In the genomic region with DNA sequence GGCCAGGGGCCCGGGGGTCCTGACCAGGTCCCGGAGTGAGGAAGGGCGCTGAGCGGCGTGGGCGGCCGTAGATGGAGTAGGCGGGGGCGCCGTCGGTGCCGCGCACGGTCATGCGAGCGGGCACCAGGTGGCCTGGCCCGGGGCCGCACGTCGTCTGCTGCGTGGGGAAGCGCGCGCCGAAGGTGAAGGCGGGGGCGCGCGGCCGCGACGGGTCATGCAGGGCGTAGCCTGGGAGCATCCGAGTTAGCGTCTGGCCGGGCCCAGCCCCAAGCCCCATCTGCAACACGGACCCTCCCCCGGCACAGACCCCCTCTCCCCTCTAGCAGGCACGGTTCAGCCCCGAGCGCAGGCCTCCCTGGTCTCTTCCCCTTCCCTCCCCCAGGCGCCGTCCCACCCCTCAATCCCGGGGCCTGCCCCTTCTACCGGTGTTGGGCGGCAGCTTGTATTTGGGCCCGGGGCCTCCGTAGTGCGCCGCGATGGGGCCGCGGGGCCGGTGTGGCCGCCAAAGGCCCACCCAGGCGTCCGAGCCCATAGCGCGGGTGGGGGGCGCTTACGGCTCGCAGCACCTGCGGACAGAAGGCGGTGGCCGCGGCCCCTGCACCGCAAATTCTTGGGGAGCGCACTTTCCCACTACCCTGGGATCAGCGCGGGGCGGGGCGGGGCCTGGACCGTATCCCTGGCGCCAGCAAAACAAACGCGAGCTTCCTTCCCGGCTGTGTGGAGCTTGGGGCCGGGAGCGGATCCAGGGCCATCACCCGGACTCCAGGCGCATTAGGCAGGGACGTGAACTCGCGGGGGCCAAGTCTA, we compare ENCODE assay signal across 9 cellular contexts. TPM values are rescaled to one million over a fixed set of nuclear protein-coding genes. Genes with fewer than 3 reads are reported as not detected.
A peak's percentile ranks its signal among the peaks of the same experiment; 100 is the strongest.
DNase-seq lines count a peak whose midpoint lies in the region; ATAC-seq, FAIRE-seq and TF ChIP-seq lines count a peak whose summit lies in the region.
"Had no signal": no experiment of that assay in that cellular context is flagged by ENCODE, and none has a peak within 500 bp of the region (broad histone marks: within the 10 kb centered on the region; RNA-seq: fewer than 3 reads in every experiment).

No MANE protein-coding gene starts in this region.

- BruUV-seq in Calu3 (replicated peaks; lab: Mats Ljungman, UMichigan) (no TSS peak), MCF 10A (replicated peaks; lab: Mats Ljungman, UMichigan) (no TSS peak)

- H3K27me3 ChIP-seq in small intestine (ENCODE audit: control insufficient read depth in 2 of 2, insufficient read depth in 2 of 2, low read length in 2 of 2): no peaks in the 10 kb centered on the region

- WGBS in small intestine, 3 donors: 1% methylated on average over 38 to 84 of the region's 84 CpGs

- H3K36me3 Mint-ChIP-seq in Calu3 (ENCODE audit: insufficient read depth, unreplicated experiment): peaks cover 80% of the 10 kb centered on the region
- H3K36me3 Mint-ChIP-seq in T-helper 1 cell treated with Interleukin-12 subunit alpha and Interleukin-12 subunit beta and Interleukin-4 antibody, amounts not matched to agents 30 μg/mL and 1 μg/mL, for 36 hours (ENCODE audit: low read depth): peaks cover 15% of the 10 kb centered on the region
- peaks cover 35% of the 10 kb centered on the region for H3K36me3 Mint-ChIP-seq in MCF 10A (ENCODE audit: insufficient read depth, unreplicated experiment)

- intact Hi-C loops in Calu3 (cut with micrococcal nuclease; ENCODE audit: unreplicated experiment): loop anchor here (2.0 kb wide), 1 partner anchor 89 kb away; no protein-coding TSS in a partner anchor
- intact Hi-C loops in MCF 10A (cut with micrococcal nuclease): loop anchor here (1.0 to 2.0 kb wide), 3 partner anchors 10 to 89 kb away; a partner anchor contains a TSS

- H3K27me3 Mint-ChIP-seq in Calu3 (ENCODE audit: unreplicated experiment): no peaks in the 10 kb centered on the region
- H3K27me3 Mint-ChIP-seq in T-helper 1 cell treated with Interleukin-12 subunit alpha and Interleukin-12 subunit beta and Interleukin-4 antibody, amounts not matched to agents 30 μg/mL and 1 μg/mL, for 36 hours (ENCODE audit: low read depth): no peaks in the 10 kb centered on the region
- no peaks in the 10 kb centered on the region for H3K27me3 Mint-ChIP-seq in MCF 10A (ENCODE audit: insufficient read depth, unreplicated experiment)

- FAIRE-seq in small intestine (lab: Jason Lieb, UNC): no peak

- no peaks in the 10 kb centered on the region for H3K36me3 ChIP-seq in small intestine (ENCODE audit: control insufficient read depth in 2 of 2, insufficient read depth in 2 of 2, low read length in 2 of 2)

- POLR2A ChIA-PET in MCF 10A (lab: Yijun Ruan, JAX): interaction anchor here (0.6 to 2.3 kb wide), 12 partner anchors 9 to 126 kb away, joined by 3 to 33 read pairs (median 4); a partner anchor contains a TSS

- ATAC-seq in HG02938 (IDR thresholded peaks at IDR 0.05; ENCODE audit: unreplicated experiment): peak; percentile 19

- peak overlapping the region; percentile 98 for H3K27ac Mint-ChIP-seq in Calu3 (ENCODE audit: unreplicated experiment)
- peak overlapping the region; percentile 99 for H3K27ac Mint-ChIP-seq in T-helper 1 cell treated with Interleukin-12 subunit alpha and Interleukin-12 subunit beta and Interleukin-4 antibody, amounts not matched to agents 30 μg/mL and 1 μg/mL, for 36 hours
- peak overlapping the region; percentile 97 for H3K27ac Mint-ChIP-seq in MCF 10A (ENCODE audit: low read depth, unreplicated experiment)

- no peak for TF ChIP-seq CTCF in Calu3 (IDR thresholded peaks at IDR 0.05; ENCODE audit: unreplicated experiment)
- TF ChIP-seq CTCF in MCF 10A (IDR thresholded peaks at IDR 0.05; ENCODE audit: unreplicated experiment): no peak

- H3K27ac ChIP-seq in small intestine (ENCODE audit: low read depth in 1 of 2, low read length in 1 of 2): peak overlapping the region; percentile 95 to 100

- H3K9me3 Mint-ChIP-seq in Calu3 (ENCODE audit: low read depth, unreplicated experiment) (no peaks in the 10 kb centered on the region), MCF 10A (ENCODE audit: unreplicated experiment) (no peaks in the 10 kb centered on the region)
- no peaks in the 10 kb centered on the region for H3K9me3 Mint-ChIP-seq in T-helper 1 cell treated with Interleukin-12 subunit alpha and Interleukin-12 subunit beta and Interleukin-4 antibody, amounts not matched to agents 30 μg/mL and 1 μg/mL, for 36 hours

- H3K4me1 Mint-ChIP-seq in Calu3 (ENCODE audit: low read depth, unreplicated experiment): peaks cover 33% of the 10 kb centered on the region
- peaks cover 42% of the 10 kb centered on the region for H3K4me1 Mint-ChIP-seq in T-helper 1 cell treated with Interleukin-12 subunit alpha and Interleukin-12 subunit beta and Interleukin-4 antibody, amounts not matched to agents 30 μg/mL and 1 μg/mL, for 36 hours (ENCODE audit: low read depth)
- peaks cover 22% of the 10 kb centered on the region for H3K4me1 Mint-ChIP-seq in MCF 10A (ENCODE audit: insufficient read depth, unreplicated experiment)

- no peaks in the 10 kb centered on the region for H3K9me3 ChIP-seq in small intestine (ENCODE audit: control insufficient read depth, low read depth)

- DNase-seq in Calu3: peak; percentile 84
- peak; percentile 77 for DNase-seq in MCF 10A (ENCODE audit: unreplicated experiment)
- peak; percentile 69 for DNase-seq in iPS-NIHi11 (ENCODE audit: low spot score)
- peak; percentile 74 for DNase-seq in small intestine
- DNase-seq in NCI-H2029 treated with DMSO at 0.1 percent for 48 hours (lab: John Stamatoyannopoulos, UW): no peak
- no peak for DNase-seq in H4 (ENCODE audit: low spot score)

- H3K4me1 ChIP-seq in small intestine (ENCODE audit: control insufficient read depth in 2 of 2, insufficient read depth in 1 of 2, low read depth in 1 of 2, low read length in 1 of 2): peaks cover 0 to 6% of the 10 kb centered on the region in 2 donors

- H3K4me3 ChIP-seq in small intestine (ENCODE audit: low read depth in 1 of 2, low read length in 2 of 2): peak overlapping the region; percentile 57 to 76

- H3K4me3 Mint-ChIP-seq in Calu3 (ENCODE audit: low read depth, unreplicated experiment) (peak overlapping the region; percentile 90), MCF 10A (ENCODE audit: unreplicated experiment) (peak overlapping the region; percentile 85)
- peak overlapping the region; percentile 95 for H3K4me3 Mint-ChIP-seq in T-helper 1 cell treated with Interleukin-12 subunit alpha and Interleukin-12 subunit beta and Interleukin-4 antibody, amounts not matched to agents 30 μg/mL and 1 μg/mL, for 36 hours

- CTCF ChIA-PET in Calu3 (lab: Charles Lee): interaction anchor here (0.7 to 1.9 kb wide), 6 partner anchors 7 to 226 kb away, joined by 3 to 6 read pairs (median 3); a partner anchor contains a TSS
- CTCF ChIA-PET in MCF 10A (lab: Yijun Ruan, JAX): interaction anchor here (0.5 to 0.9 kb wide), 4 partner anchors 9 to 164 kb away, joined by 3 read pairs; no protein-coding TSS in a partner anchor

RNA-seq across cellular contexts. Expression of a gene that starts 1.9 kb away (rescaled TPM):
- total RNA-seq in Calu3 (2022) (44.1 and 62.2 TPM in 2 replicates), MCF 10A (2022) (41.0 and 54.4 TPM in 2 replicates)
- polyA plus RNA-seq in small intestine: 100 to 1,000 TPM in 1 of 3 donors, 10 to 100 TPM in 2; 81.4 to 172 (median 98.5) TPM
- total RNA-seq in H4 (2014; rRNA removed; shearing (Covaris generic)): 0.39 and 0.68 TPM in 2 replicates

RNA-seq across cellular contexts. Expression of a gene that starts 6.4 kb away (rescaled TPM):
- total RNA-seq in Calu3 (2022) (3.6 and 5.3 TPM in 2 replicates), MCF 10A (2022) (2.4 and 5.4 TPM in 2 replicates)
- polyA plus RNA-seq in small intestine: 1 to 10 TPM; 2.2 to 2.7 (median 2.5) TPM
- 1.3 and 11.9 TPM in 2 replicates for total RNA-seq in H4 (2014; rRNA removed; shearing (Covaris generic))

RNA-seq across cellular contexts. Expression of a gene that starts 13.9 kb away (rescaled TPM):
- total RNA-seq in Calu3 (2022): 1.6 and 3.0 TPM in 2 replicates
- total RNA-seq in MCF 10A (2022): 0.98 and 4.1 TPM in 2 replicates
- polyA plus RNA-seq in small intestine: under 1 TPM in 1 of 3 donors, not detected in 2; 0.28 TPM
- 0.18 and 0.48 TPM in 2 replicates for total RNA-seq in H4 (2014; rRNA removed; shearing (Covaris generic))
- total RNA-seq: LHCN-M2 had no signal

RNA-seq across cellular contexts. Expression of a gene that starts 23.7 kb away (rescaled TPM):
- total RNA-seq in Calu3 (2022) (73.2 and 92.0 TPM in 2 replicates), MCF 10A (2022) (31.6 and 39.8 TPM in 2 replicates)
- polyA plus RNA-seq in small intestine: 10 to 100 TPM; 39.4 to 45.9 (median 40.3) TPM
- 39.0 and 76.8 TPM in 2 replicates for total RNA-seq in H4 (2014; rRNA removed; shearing (Covaris generic))

RNA-seq across cellular contexts. Expression of a gene that starts 24.2 kb away (rescaled TPM):
- 85.2 and 87.1 TPM in 2 replicates for total RNA-seq in Calu3 (2022)
- total RNA-seq in MCF 10A (2022): 49.4 and 50.9 TPM in 2 replicates
- 10 to 100 TPM; 37.8 to 52.8 (median 51.2) TPM for polyA plus RNA-seq in small intestine
- 8.6 and 9.4 TPM in 2 replicates for total RNA-seq in H4 (2014; rRNA removed; shearing (Covaris generic))

Comparison
In these comparisons a context has a peak if more than half of its experiments do, and no peak if none do; other contexts are left out.
1. DNase-seq: peak in Calu3 (single experiment), MCF 10A (single experiment), iPS-NIHi11 (single experiment) and small intestine (single experiment); none in NCI-H2029 treated with DMSO at 0.1 percent for 48 hours (single experiment) and H4 (single experiment).
2. RNA of a gene that starts 1.9 kb away (total RNA-seq): 44.1 to 62.2 TPM in Calu3 and 41.0 to 54.4 TPM in MCF 10A; 0.39 to 0.68 TPM in H4; every median in the first group is over 10 times any median in the second.
3. Peak in every context shown above with its lines, with median percentiles within 50 percentile points of each other: H3K27ac Mint-ChIP-seq and H3K4me3 Mint-ChIP-seq.